Comparison of ENCODE assay signal across 8 cellular contexts in the genomic region with DNA sequence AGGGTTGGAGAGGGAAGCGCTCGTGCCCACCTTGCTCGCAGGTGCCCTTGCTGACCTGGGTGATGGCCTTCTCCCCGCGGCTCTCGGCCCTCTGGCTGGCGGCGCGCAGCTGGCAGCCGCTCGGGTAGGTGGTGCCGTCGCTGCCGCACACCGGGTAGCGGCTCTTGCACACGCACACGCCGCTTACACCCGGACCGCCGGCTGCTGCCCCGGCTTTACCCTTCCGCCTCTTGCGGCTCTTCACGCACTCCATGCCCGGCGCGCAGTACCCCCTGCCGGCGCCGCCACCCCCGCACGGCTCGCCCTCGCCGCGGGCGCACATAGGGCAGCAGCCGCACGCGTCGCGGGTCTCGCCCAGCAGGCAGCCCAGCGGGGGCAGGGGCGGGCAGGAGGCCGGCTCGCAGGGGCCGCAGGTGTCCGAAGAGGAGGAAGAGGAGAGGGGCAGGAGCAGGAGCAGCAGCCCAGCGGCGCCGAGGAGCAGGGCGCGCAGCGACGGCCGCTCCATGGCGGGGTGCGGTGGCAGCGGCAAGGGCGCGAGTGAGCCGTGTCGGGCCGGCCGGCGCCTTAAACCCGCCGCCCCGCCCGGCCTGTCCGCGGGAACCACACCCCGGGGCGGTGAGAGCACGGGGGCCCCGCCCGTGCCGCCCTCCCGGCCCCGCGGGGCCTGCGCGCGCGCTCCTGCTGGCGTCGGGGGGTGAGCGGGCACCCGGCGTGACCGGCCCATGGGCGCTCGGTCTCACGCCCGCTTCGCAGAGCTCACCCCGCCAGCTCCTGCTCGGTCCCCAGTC. TPM values are rescaled to one million over a fixed set of nuclear protein-coding genes. Genes with fewer than 3 reads are reported as not detected.
A peak's percentile ranks its signal among the peaks of the same experiment; 100 is the strongest.
DNase-seq lines count a peak whose midpoint lies in the region; ATAC-seq, FAIRE-seq and TF ChIP-seq lines count a peak whose summit lies in the region.

A gene with protein sequence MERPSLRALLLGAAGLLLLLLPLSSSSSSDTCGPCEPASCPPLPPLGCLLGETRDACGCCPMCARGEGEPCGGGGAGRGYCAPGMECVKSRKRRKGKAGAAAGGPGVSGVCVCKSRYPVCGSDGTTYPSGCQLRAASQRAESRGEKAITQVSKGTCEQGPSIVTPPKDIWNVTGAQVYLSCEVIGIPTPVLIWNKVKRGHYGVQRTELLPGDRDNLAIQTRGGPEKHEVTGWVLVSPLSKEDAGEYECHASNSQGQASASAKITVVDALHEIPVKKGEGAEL (minus strand): TSS at position 539 of the 788 bp plus-strand sequence. CDS start 34 bp downstream, at position 505.

- no peak for FAIRE-seq in frontal cortex (lab: Jason Lieb, UNC)

- H3K36me3 Mint-ChIP-seq in activated T-helper 1 cell treated with anti-CD3 and anti-CD28 coated beads, Interleukin-12 subunit alpha, Interleukin-12 subunit beta, Interleukin-2, Interleukin-4 antibody, amounts not matched to agents 30 ng/mL and 10 ng/mL and 1 ng/mL, durations not matched to agents 14 hours and 24 hours and 36 hours (ENCODE audit: low read depth) = no peaks in the 10 kb centered on the region
- H3K36me3 Mint-ChIP-seq in nephron (ENCODE audit: low read depth) = peaks cover 6% of the 10 kb centered on the region

- no peaks in the 10 kb centered on the region for H4K20me1 ChIP-seq in Karpas-422 (ENCODE audit: insufficient read depth, low read depth, low read length)

- intact Hi-C loops in A673 (cut with micrococcal nuclease; ENCODE audit: unreplicated experiment) = loop anchor here (10.0 kb wide), 1 partner anchor 75 kb away; no protein-coding TSS in a partner anchor
- intact Hi-C loops in activated T-helper 1 cell treated with anti-CD3 and anti-CD28 coated beads, Interleukin-12 subunit alpha, Interleukin-12 subunit beta, Interleukin-2, Interleukin-4 antibody, amounts not matched to agents 30 ng/mL and 10 ng/mL and 1 ng/mL, durations not matched to agents 14 hours and 24 hours and 36 hours (cut with micrococcal nuclease) = no loop called here

- no peak within 1 kb of the TSS for H3K27ac ChIP-seq in A673 (ENCODE audit: low read depth, low read length, poor library complexity, severe bottlenecking)
- H3K27ac ChIP-seq in Karpas-422 (ENCODE audit: low read length) = no peak within 1 kb of the TSS

- H3K4me1 Mint-ChIP-seq in activated T-helper 1 cell treated with anti-CD3 and anti-CD28 coated beads, Interleukin-12 subunit alpha, Interleukin-12 subunit beta, Interleukin-2, Interleukin-4 antibody, amounts not matched to agents 30 ng/mL and 10 ng/mL and 1 ng/mL, durations not matched to agents 14 hours and 24 hours and 36 hours (ENCODE audit: low read depth) = peaks cover 11% of the 10 kb centered on the region
- peaks cover 35% of the 10 kb centered on the region for H3K4me1 Mint-ChIP-seq in nephron

- H3K9ac ChIP-seq in Karpas-422 (ENCODE audit: low read length) = no peak within 1 kb of the TSS

- peak within 1 kb of the TSS; percentile 75 for H3K4me3 Mint-ChIP-seq in activated T-helper 1 cell treated with anti-CD3 and anti-CD28 coated beads, Interleukin-12 subunit alpha, Interleukin-12 subunit beta, Interleukin-2, Interleukin-4 antibody, amounts not matched to agents 30 ng/mL and 10 ng/mL and 1 ng/mL, durations not matched to agents 14 hours and 24 hours and 36 hours
- peak within 1 kb of the TSS; percentile 92 to 99 (median 98) for H3K4me3 Mint-ChIP-seq in nephron

- TF ChIP-seq CTCF in A673 (conservative IDR thresholded peaks at IDR 0.05; ENCODE audit: low read depth, low read length) (no peak), nephron (IDR thresholded peaks at IDR 0.05; ENCODE audit: unreplicated experiment in 3 of 3) (no peak)

- peak; percentile 53 for ATAC-seq in GM18498 (IDR thresholded peaks at IDR 0.05; ENCODE audit: unreplicated experiment)

- H3K36me3 ChIP-seq in A673 (ENCODE audit: insufficient read depth, low read length, poor library complexity, severe bottlenecking) (no peaks in the 10 kb centered on the region), Karpas-422 (ENCODE audit: insufficient read depth, low read length) (no peaks in the 10 kb centered on the region)

- H3K79me2 ChIP-seq in Karpas-422 (ENCODE audit: low read length) = no peaks in the 10 kb centered on the region

- H3K4me2 ChIP-seq in Karpas-422 (ENCODE audit: low read depth, low read length, poor library complexity, severe bottlenecking) = no peak within 1 kb of the TSS

- H3K4me3 ChIP-seq in A673 (ENCODE audit: low read depth, low read length, poor library complexity, severe bottlenecking) (peak within 1 kb of the TSS; percentile 42), Karpas-422 (ENCODE audit: low read length) (no peak within 1 kb of the TSS)

- H3K27me3 Mint-ChIP-seq in activated T-helper 1 cell treated with anti-CD3 and anti-CD28 coated beads, Interleukin-12 subunit alpha, Interleukin-12 subunit beta, Interleukin-2, Interleukin-4 antibody, amounts not matched to agents 30 ng/mL and 10 ng/mL and 1 ng/mL, durations not matched to agents 14 hours and 24 hours and 36 hours (ENCODE audit: insufficient read depth) = peaks cover 64% of the 10 kb centered on the region
- peaks cover 53% of the 10 kb centered on the region for H3K27me3 Mint-ChIP-seq in nephron (ENCODE audit: low read depth)

- POLR2A ChIA-PET in A673 (lab: Charles Lee; ENCODE audit: low non-redundant PET) = no interaction called here

- H3K9me3 ChIP-seq in A673 (ENCODE audit: low read depth, low read length, poor library complexity, severe bottlenecking) (no peaks in the 10 kb centered on the region), Karpas-422 (ENCODE audit: low read length) (no peaks in the 10 kb centered on the region)

- H3K27me3 ChIP-seq in A673 (replicated peaks; ENCODE audit: insufficient read depth, low read depth, low read length, poor library complexity) (peaks cover 46% of the 10 kb centered on the region), Karpas-422 (ENCODE audit: low read length) (no peaks in the 10 kb centered on the region)

- no peaks in the 10 kb centered on the region for H3K9me3 Mint-ChIP-seq in activated T-helper 1 cell treated with anti-CD3 and anti-CD28 coated beads, Interleukin-12 subunit alpha, Interleukin-12 subunit beta, Interleukin-2, Interleukin-4 antibody, amounts not matched to agents 30 ng/mL and 10 ng/mL and 1 ng/mL, durations not matched to agents 14 hours and 24 hours and 36 hours
- no peaks in the 10 kb centered on the region for H3K9me3 Mint-ChIP-seq in nephron

- DNase-seq in A673 (ENCODE audit: low spot score) (no peak), HT1080 (ENCODE audit: low read depth) (peak; percentile 35), frontal cortex (ENCODE audit: low spot score in 2 of 2) (peak; percentile 76 to 79), Karpas-422 (no peak), COR-L47 (lab: John Stamatoyannopoulos, UW) (no peak)
- no peak for DNase-seq in activated T-helper 1 cell treated with anti-CD3 and anti-CD28 coated beads, Interleukin-12 subunit alpha, Interleukin-12 subunit beta, Interleukin-2, Interleukin-4 antibody, amounts not matched to agents 30 ng/mL and 10 ng/mL and 1 ng/mL, durations not matched to agents 14 hours and 24 hours and 36 hours (ENCODE audit: low spot score)

- H3K27ac Mint-ChIP-seq in activated T-helper 1 cell treated with anti-CD3 and anti-CD28 coated beads, Interleukin-12 subunit alpha, Interleukin-12 subunit beta, Interleukin-2, Interleukin-4 antibody, amounts not matched to agents 30 ng/mL and 10 ng/mL and 1 ng/mL, durations not matched to agents 14 hours and 24 hours and 36 hours = no peak within 1 kb of the TSS
- H3K27ac Mint-ChIP-seq in nephron = peak within 1 kb of the TSS; percentile 99 to 100 (median 100)

- no peaks in the 10 kb centered on the region for H3K4me1 ChIP-seq in A673 (ENCODE audit: insufficient read depth, low read length, poor library complexity, severe bottlenecking)
- no peaks in the 10 kb centered on the region for H3K4me1 ChIP-seq in Karpas-422 (ENCODE audit: low read length)

- BruUV-seq in A673 (replicated peaks; lab: Mats Ljungman, UMichigan) = no TSS peak

- CTCF ChIA-PET in A673 (lab: Charles Lee) = no interaction called here

- H2AFZ ChIP-seq in Karpas-422 (ENCODE audit: low read length) = no peak within 1 kb of the TSS

- H3K9me2 ChIP-seq in Karpas-422 (replicated peaks; ENCODE audit: insufficient read depth, low read length) = no peaks in the 10 kb centered on the region

RNA-seq across cellular contexts. Expression of the gene that starts here (rescaled TPM):
- not detected in 2 replicates for total RNA-seq in A673 (2021)
- 65.0 and 84.9 TPM in 2 replicates for total RNA-seq in HT1080 (2014; rRNA removed; shearing (Covaris generic))
- polyA plus RNA-seq in HT1080 (2015; cell fraction: cytosol; rRNA removed) = 245 and 257 TPM in 2 replicates
- 242 and 275 TPM in 2 replicates for polyA plus RNA-seq in HT1080 (2015; cell fraction: nucleus; rRNA removed)
- total RNA-seq in activated T-helper 1 cell treated with anti-CD3 and anti-CD28 coated beads, Interleukin-12 subunit alpha, Interleukin-12 subunit beta, Interleukin-2, Interleukin-4 antibody, amounts not matched to agents 30 ng/mL and 10 ng/mL and 1 ng/mL, durations not matched to agents 14 hours and 24 hours and 36 hours = not detected in 2 replicates
- total RNA-seq in frontal cortex = 26.1 TPM
- not detected in 2 replicates for total RNA-seq in Karpas-422 (2014; rRNA removed; shearing (Covaris generic); ENCODE audit: low replicate concordance)

Comparison
In these comparisons a context has a peak if more than half of its experiments do, and no peak if none do; other contexts are left out.
1. RNA of the gene that starts here (total RNA-seq): 65.0 to 84.9 TPM in HT1080 and 26.1 TPM in frontal cortex (single experiment); not detected in A673, not detected in activated T-helper 1 cell treated with anti-CD3 and anti-CD28 coated beads, Interleukin-12 subunit alpha, Interleukin-12 subunit beta, Interleukin-2, Interleukin-4 antibody, amounts not matched to agents 30 ng/mL and 10 ng/mL and 1 ng/mL, durations not matched to agents 14 hours and 24 hours and 36 hours and not detected in Karpas-422; every median in the first group is over 10 times any median in the second.
2. DNase-seq: peak in HT1080 (single experiment) and frontal cortex (2 of 2); none in A673 (single experiment), activated T-helper 1 cell treated with anti-CD3 and anti-CD28 coated beads, Interleukin-12 subunit alpha, Interleukin-12 subunit beta, Interleukin-2, Interleukin-4 antibody, amounts not matched to agents 30 ng/mL and 10 ng/mL and 1 ng/mL, durations not matched to agents 14 hours and 24 hours and 36 hours (single experiment), Karpas-422 (single experiment) and COR-L47 (single experiment).